ENCODE assay signal across 10 cellular contexts in the genomic region with DNA sequence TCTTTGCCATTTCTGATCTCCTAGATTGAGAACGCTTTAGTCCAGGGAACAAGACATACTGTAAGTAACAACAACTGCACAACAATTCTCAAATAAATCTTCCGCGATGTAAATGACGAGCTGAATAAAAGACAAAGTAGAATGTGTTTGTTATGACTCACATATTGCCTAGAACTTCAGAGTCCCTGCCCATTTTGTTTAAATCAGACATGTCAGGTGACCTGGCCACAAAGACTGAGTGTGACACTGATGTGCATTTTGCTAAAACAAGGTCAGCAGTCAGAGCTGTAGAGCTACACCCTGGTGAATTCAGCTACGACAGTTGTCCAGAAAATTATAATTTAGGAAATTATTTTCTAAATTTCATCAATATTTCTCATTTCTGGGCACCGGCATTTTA.
A peak's percentile ranks its signal among the peaks of the same experiment; 100 is the strongest.
DNase-seq lines count a peak whose midpoint lies in the region.
"Had no signal": no experiment of that assay in that cellular context is flagged by ENCODE, and none has a peak within 500 bp of the region (broad histone marks: within the 10 kb centered on the region; RNA-seq: fewer than 3 reads in every experiment).

No MANE protein-coding gene starts in this region.

- H3K27me3 Mint-ChIP-seq in activated CD4-positive, alpha-beta T cell treated with anti-CD3 and anti-CD28 coated beads, Interleukin-2, amount 10 ng/mL, durations not matched to agents 24 days and 14 days: no peaks in the 10 kb centered on the region
- H3K27me3 Mint-ChIP-seq: activated B cell treated with CpG ODN at 0.5 μM for 24 hours had no signal

- DNase-seq in stimulated activated CD4-positive, alpha-beta T cell treated with anti-CD3 and anti-CD28 coated beads, Interleukin-15, amount 100 ng/mL, for 24 hours: peak; percentile 22
- DNase-seq in stimulated activated CD4-positive, alpha-beta T cell treated with anti-CD3 and anti-CD28 coated beads, Interleukin-12 subunit alpha, Interleukin-12 subunit beta, amount 100 ng/mL, for 4 hours: no peak
- peak; percentile 72 for DNase-seq in activated CD4-positive, alpha-beta T cell treated with anti-CD3 and anti-CD28 coated beads, Interleukin-2, amount 10 ng/mL, durations not matched to agents 24 days and 14 days
- DNase-seq in glomerular visceral epithelial cell (ENCODE audit: extremely low spot score) (peak; percentile 35), NCI-H187 (lab: John Stamatoyannopoulos, UW) (no peak), AML-193 (lab: John Stamatoyannopoulos, UW) (no peak), D341Med (ENCODE audit: low spot score) (no peak), ACHN (no peak)
- DNase-seq: activated B cell treated with CpG ODN at 0.5 μM for 24 hours, COR-L47 had no signal

- H3K36me3 Mint-ChIP-seq in activated CD4-positive, alpha-beta T cell treated with anti-CD3 and anti-CD28 coated beads, Interleukin-2, amount 10 ng/mL, durations not matched to agents 24 days and 14 days (ENCODE audit: low read depth): peaks cover 2% of the 10 kb centered on the region

- H3K27ac Mint-ChIP-seq in activated CD4-positive, alpha-beta T cell treated with anti-CD3 and anti-CD28 coated beads, Interleukin-2, amount 10 ng/mL, durations not matched to agents 24 days and 14 days: peak overlapping the region; percentile 71
- H3K27ac Mint-ChIP-seq: activated B cell treated with CpG ODN at 0.5 μM for 24 hours had no signal

- H3K9me3 Mint-ChIP-seq in activated CD4-positive, alpha-beta T cell treated with anti-CD3 and anti-CD28 coated beads, Interleukin-2, amount 10 ng/mL, durations not matched to agents 24 days and 14 days: peaks cover 18% of the 10 kb centered on the region

- no peak overlapping the region for H3K4me3 Mint-ChIP-seq in activated CD4-positive, alpha-beta T cell treated with anti-CD3 and anti-CD28 coated beads, Interleukin-2, amount 10 ng/mL, durations not matched to agents 24 days and 14 days
- H3K4me3 Mint-ChIP-seq: activated B cell treated with CpG ODN at 0.5 μM for 24 hours had no signal

- H3K4me1 Mint-ChIP-seq in activated CD4-positive, alpha-beta T cell treated with anti-CD3 and anti-CD28 coated beads, Interleukin-2, amount 10 ng/mL, durations not matched to agents 24 days and 14 days: peaks cover 40% of the 10 kb centered on the region

- in situ Hi-C loops in ACHN (cut with HindIII; ENCODE audit: low pct_ligation_motif_present, low pct_unique_long_range_greater_than_20kb, low sequenced_read_pairs): loop anchor here (10.0 kb wide), 1 partner anchor 156 kb away; a partner anchor contains a TSS

- intact Hi-C loops in activated CD4-positive, alpha-beta T cell treated with anti-CD3 and anti-CD28 coated beads, Interleukin-2, amount 10 ng/mL, durations not matched to agents 24 days and 14 days (cut with micrococcal nuclease): no loop called here

Comparison
In these comparisons a context has a peak if more than half of its experiments do, and no peak if none do; other contexts are left out.
1. DNase-seq: peak in stimulated activated CD4-positive, alpha-beta T cell treated with anti-CD3 and anti-CD28 coated beads, Interleukin-15, amount 100 ng/mL, for 24 hours (single experiment), activated CD4-positive, alpha-beta T cell treated with anti-CD3 and anti-CD28 coated beads, Interleukin-2, amount 10 ng/mL, durations not matched to agents 24 days and 14 days (single experiment) and glomerular visceral epithelial cell (single experiment); none in stimulated activated CD4-positive, alpha-beta T cell treated with anti-CD3 and anti-CD28 coated beads, Interleukin-12 subunit alpha, Interleukin-12 subunit beta, amount 100 ng/mL, for 4 hours (single experiment), NCI-H187 (0 of 2), AML-193 (0 of 2), D341Med (single experiment) and ACHN (single experiment).